Comparison of ENCODE assay signal across 19 cellular contexts in the genomic region with DNA sequence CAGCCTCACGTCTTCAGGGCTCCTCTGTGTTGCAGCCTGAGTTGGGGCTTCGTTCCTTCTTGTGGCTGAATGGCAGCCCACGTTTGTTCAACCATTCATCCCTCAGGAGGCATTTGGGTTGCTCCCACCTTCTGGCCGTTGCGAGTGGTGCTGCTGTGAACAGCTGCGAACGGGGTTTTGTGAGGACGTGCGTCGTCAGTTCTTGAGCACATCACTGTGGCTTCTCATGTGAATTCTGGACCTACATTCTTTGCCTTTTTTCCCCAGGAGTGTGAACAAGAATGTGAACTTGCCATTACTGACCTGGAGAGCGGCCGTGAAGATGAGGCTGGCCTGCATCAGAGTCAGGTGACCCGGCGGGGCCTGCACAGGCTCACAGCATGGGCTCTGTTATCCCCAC. TPM values are rescaled to one million over a fixed set of nuclear protein-coding genes. Genes with fewer than 3 reads are reported as not detected.
DNase-seq lines count a peak whose midpoint lies in the region; ATAC-seq, FAIRE-seq and TF ChIP-seq lines count a peak whose summit lies in the region.
"Had no signal": no experiment of that assay in that cellular context is flagged by ENCODE, and none has a peak within 500 bp of the region (broad histone marks: within the 10 kb centered on the region; RNA-seq: fewer than 3 reads in every experiment).

No MANE protein-coding gene starts in this region.

- H3K27ac ChIP-seq in RWPE1: peak overlapping the region; percentile 65; the same call in 1 of the 2 replicates
- no peak overlapping the region for H3K27ac ChIP-seq in H1 (ENCODE audit: low read depth, low read length)
- H3K27ac ChIP-seq in neuronal stem cell (replicated peaks; ENCODE audit: low read length): no peak overlapping the region
- no peak overlapping the region for H3K27ac ChIP-seq in sigmoid colon

- CTCF ChIA-PET in RWPE1 (lab: Yijun Ruan, JAX): no interaction called here
- CTCF ChIA-PET in H1 (lab: Charles Lee; ENCODE audit: partially characterized antibody): no interaction called here

- H3K4ac ChIP-seq in H1 (replicated peaks; ENCODE audit: insufficient read length, low read depth, low read length): no peak overlapping the region
- H3K4ac ChIP-seq in neuronal stem cell (ENCODE audit: low read length): no peak overlapping the region

- H4K8ac ChIP-seq in H1 (ENCODE audit: extremely low read depth, insufficient read depth, low read length) (no peak overlapping the region), neuronal stem cell (ENCODE audit: low read depth, low read length) (peak overlapping the region; percentile 4)

- H3K36me3 Mint-ChIP-seq in mesothelial cell of epicardium: peaks cover 32% of the 10 kb centered on the region

- TF ChIP-seq POLR2A in H1 (IDR thresholded peaks at IDR 0.05; ENCODE audit: control extremely low read depth in 1 of 2, low read depth in 2 of 2, low read length in 2 of 2) (no peak), sigmoid colon (IDR thresholded peaks at IDR 0.05) (no peak)

- H2BK15ac ChIP-seq in H1 (ENCODE audit: low read length) (no peak overlapping the region), neuronal stem cell (ENCODE audit: low read length) (no peak overlapping the region)

- H3K18ac ChIP-seq in H1 (ENCODE audit: extremely low read depth, low read length) (no peak overlapping the region), neuronal stem cell (ENCODE audit: low read length) (no peak overlapping the region)

- peaks cover 0 to 22% of the 10 kb centered on the region in 2 experiments; a peak in 2 of 4 replicates for H3K79me2 ChIP-seq in H1 (ENCODE audit: control insufficient read depth in 1 of 2, insufficient read depth in 2 of 2, low read length in 2 of 2)

- H2BK5ac ChIP-seq in H1 (ENCODE audit: low read depth, low read length) (peak overlapping the region; percentile 66; the same call in 1 of the 2 replicates), neuronal stem cell (ENCODE audit: low read length) (no peak overlapping the region)

- no peak overlapping the region for H2AK5ac ChIP-seq in H1 (ENCODE audit: low read depth, low read length)
- no peak overlapping the region for H2AK5ac ChIP-seq in neuronal stem cell (ENCODE audit: low read depth, low read length)

- H3K27ac Mint-ChIP-seq in mesothelial cell of epicardium: no peak overlapping the region
- H3K27ac Mint-ChIP-seq in stimulated activated naive CD8-positive, alpha-beta T cell treated with anti-CD3 and anti-CD28 coated beads, Interleukin-15, amount 100 ng/mL, for 72 hours: no peak overlapping the region
- H3K27ac Mint-ChIP-seq: B cell; CD4-positive, alpha-beta T cell had no signal

- POLR2A ChIA-PET in RWPE1 (lab: Yijun Ruan, JAX; ENCODE audit: low non-redundant PET): no interaction called here
- POLR2A ChIA-PET in H1 (lab: Charles Lee; ENCODE audit: partially characterized antibody): no interaction called here

- no peak overlapping the region for H3K23ac ChIP-seq in H1 (ENCODE audit: insufficient read length)
- no peak overlapping the region for H3K23ac ChIP-seq in neuronal stem cell (ENCODE audit: low read depth, low read length, poor library complexity)

- H2BK120ac ChIP-seq in H1 (replicated peaks; ENCODE audit: low read depth, low read length) (no peak overlapping the region), neuronal stem cell (ENCODE audit: low read depth, low read length) (no peak overlapping the region)

- peaks cover 7 to 9% of the 10 kb centered on the region in 2 experiments for H4K20me1 ChIP-seq in H1 (replicated peaks in 1 of 2; ENCODE audit: control insufficient read depth in 1 of 2, insufficient read depth in 2 of 2, low read length in 2 of 2)

- H3K36me3 ChIP-seq in H7 (replicated peaks; ENCODE audit: control insufficient read depth, insufficient read depth, low read length): peaks cover 11% of the 10 kb centered on the region
- peaks cover 17 to 38% (median 26%) of the 10 kb centered on the region in 4 experiments; a peak in 7 of 8 replicates for H3K36me3 ChIP-seq in H1 (ENCODE audit: control insufficient read depth in 2 of 4, insufficient read depth in 4 of 4, low read length in 3 of 4)
- peaks cover 44 to 76% of the 10 kb centered on the region in 2 donors for H3K36me3 ChIP-seq in neuronal stem cell (replicated peaks in 1 of 2; ENCODE audit: control insufficient read depth in 2 of 2, insufficient read depth in 2 of 2, low read length in 2 of 2)
- H3K36me3 ChIP-seq in sigmoid colon: peaks cover 38 to 57% (median 45%) of the 10 kb centered on the region in 4 donors

- H3K4me3 ChIP-seq in H7 (ENCODE audit: insufficient read depth, low read depth, low read length) (no peak overlapping the region), H1 (ENCODE audit: extremely low read depth in 1 of 4, insufficient read depth in 2 of 4, low read depth in 3 of 4, low read length in 4 of 4) (no peak overlapping the region), neuronal stem cell (ENCODE audit: low read length in 2 of 2) (peak overlapping the region in 1 of 2 donors; percentile 52), sigmoid colon (no peak overlapping the region)
- H3K4me3 ChIP-seq: GM12878, HAP-1 had no signal

- no peak overlapping the region for H4K91ac ChIP-seq in H1 (replicated peaks; ENCODE audit: insufficient read length, low read length)
- no peak overlapping the region for H4K91ac ChIP-seq in neuronal stem cell (ENCODE audit: low read depth, low read length, poor library complexity)

- H3K4me3 Mint-ChIP-seq in mesothelial cell of epicardium: no peak overlapping the region
- no peak overlapping the region for H3K4me3 Mint-ChIP-seq in stimulated activated naive CD8-positive, alpha-beta T cell treated with anti-CD3 and anti-CD28 coated beads, Interleukin-15, amount 100 ng/mL, for 72 hours
- H3K4me3 Mint-ChIP-seq: B cell; CD4-positive, alpha-beta T cell had no signal

- FAIRE-seq in H1 (lab: Jason Lieb, UNC): no peak
- FAIRE-seq: A204.1, GM12878, GM18507, HepG2, HTR-8/SVneo had no signal

- no peak overlapping the region for H2BK12ac ChIP-seq in H1 (ENCODE audit: low read depth, low read length)
- no peak overlapping the region for H2BK12ac ChIP-seq in neuronal stem cell (ENCODE audit: low read length)

- WGBS in H1 (ENCODE audit: extremely low coverage in 1 of 2, insufficient coverage in 1 of 2, insufficient read length in 1 of 2, insufficient replicate concordance in 2 of 2, low coverage in 1 of 2, low lambda C conversion rate in 2 of 2, missing lambda C conversion rate in 1 of 2), 2 experiments: 89% methylated on average over 14 of the region's 14 CpGs; no CpG with 5 or more reads in 1 of the 2 experiments
- WGBS in neuronal stem cell (ENCODE audit: extremely low coverage in 2 of 2, insufficient read length in 2 of 2, insufficient replicate concordance in 1 of 2), 2 donors: no CpG with 5 or more reads among the region's 14 CpGs
- WGBS in sigmoid colon, 2 donors: 94 to 95% methylated on average over 14 of the region's 14 CpGs

- no peaks in the 10 kb centered on the region for H3K27me3 Mint-ChIP-seq in mesothelial cell of epicardium (ENCODE audit: low read depth)
- H3K27me3 Mint-ChIP-seq in stimulated activated naive CD8-positive, alpha-beta T cell treated with anti-CD3 and anti-CD28 coated beads, Interleukin-15, amount 100 ng/mL, for 72 hours: no peaks in the 10 kb centered on the region
- H3K27me3 Mint-ChIP-seq: B cell; CD4-positive, alpha-beta T cell had no signal

- no peak for ATAC-seq in stimulated activated naive CD8-positive, alpha-beta T cell treated with anti-CD3 and anti-CD28 coated beads, Interleukin-15, amount 100 ng/mL, for 72 hours
- ATAC-seq: GM12878, HepG2 had no signal

- H3K23me2 ChIP-seq in H1 (ENCODE audit: low read depth, low read length): no peaks in the 10 kb centered on the region

- no peaks in the 10 kb centered on the region for H3K4me1 Mint-ChIP-seq in mesothelial cell of epicardium
- H3K4me1 Mint-ChIP-seq in stimulated activated naive CD8-positive, alpha-beta T cell treated with anti-CD3 and anti-CD28 coated beads, Interleukin-15, amount 100 ng/mL, for 72 hours: peaks cover 15% of the 10 kb centered on the region
- H3K4me1 Mint-ChIP-seq: B cell had no signal

- H3K4me1 ChIP-seq in H1 (replicated peaks in 1 of 4; ENCODE audit: control insufficient read depth in 3 of 4, insufficient read depth in 4 of 4, low read length in 3 of 4): no peaks in the 10 kb centered on the region
- no peaks in the 10 kb centered on the region for H3K4me1 ChIP-seq in neuronal stem cell (ENCODE audit: control insufficient read depth in 2 of 2, insufficient read depth in 1 of 2, low read depth in 1 of 2, low read length in 2 of 2)
- H3K4me1 ChIP-seq in sigmoid colon: no peaks in the 10 kb centered on the region
- H3K4me1 ChIP-seq: HAP-1 had no signal

- H3K56ac ChIP-seq in H1 (replicated peaks; ENCODE audit: insufficient read length, low read depth, low read length): no peak overlapping the region

- H2BK20ac ChIP-seq in H1 (ENCODE audit: low read length): no peak overlapping the region

- no peaks in the 10 kb centered on the region for H3K9me3 ChIP-seq in H1 (ENCODE audit: insufficient read depth in 2 of 2, low read depth in 1 of 2, low read length in 1 of 2)
- peaks cover 0 to 5% of the 10 kb centered on the region in 2 donors for H3K9me3 ChIP-seq in neuronal stem cell (replicated peaks in 1 of 2; ENCODE audit: control insufficient read depth in 2 of 2, insufficient read depth in 1 of 2, low read depth in 1 of 2, low read length in 2 of 2)
- no peaks in the 10 kb centered on the region for H3K9me3 ChIP-seq in sigmoid colon
- H3K9me3 ChIP-seq: HAP-1 had no signal

- H2AFZ ChIP-seq in H1 (ENCODE audit: low read length) (no peak overlapping the region), neuronal stem cell (ENCODE audit: low read length) (no peak overlapping the region)

- H3K79me1 ChIP-seq in H1 (ENCODE audit: low read depth, low read length) (peaks cover 6% of the 10 kb centered on the region), neuronal stem cell (ENCODE audit: low read depth, low read length) (peaks cover 15% of the 10 kb centered on the region)

- H3K14ac ChIP-seq in H1 (ENCODE audit: insufficient read length) (no peak overlapping the region), neuronal stem cell (ENCODE audit: low read length) (no peak overlapping the region)

- TF ChIP-seq EP300 in H1 (IDR thresholded peaks at IDR 0.05; ENCODE audit: borderline replicate concordance in 1 of 2, low read depth in 2 of 2, low read length in 2 of 2) (no peak), sigmoid colon (IDR thresholded peaks at IDR 0.05) (no peak)

- DNase-seq in H7 (peak; percentile 36), RWPE1 (ENCODE audit: low spot score) (no peak), H1 (ENCODE audit: low read depth in 1 of 2, low spot score in 2 of 2) (no peak), neuronal stem cell (ENCODE audit: low spot score) (no peak), mesothelial cell of epicardium (ENCODE audit: low spot score in 2 of 2, unreplicated experiment in 2 of 2) (no peak), sigmoid colon (no peak)
- no peak for DNase-seq in stimulated activated naive CD8-positive, alpha-beta T cell treated with anti-CD3 and anti-CD28 coated beads, Interleukin-15, amount 100 ng/mL, for 72 hours
- DNase-seq: C1 segment of cervical spinal cord; Calu3; CD4-positive, alpha-beta T cell; DMS 273 treated with DMSO at 0.1 percent for 48 hours; DMS79 had no signal

- intact Hi-C loops in sigmoid colon (cut with DNase I): no loop called here

- no peak for TF ChIP-seq RAD21 in H1 (IDR thresholded peaks at IDR 0.05 in 1 of 2, conservative IDR thresholded peaks at IDR 0.05 in 1 of 2; ENCODE audit: low read depth in 2 of 2, low read length in 2 of 2)

- no peak overlapping the region for H3K4me2 ChIP-seq in H1 (ENCODE audit: insufficient read depth in 1 of 2, low read depth in 2 of 2, low read length in 2 of 2)
- no peak overlapping the region for H3K4me2 ChIP-seq in neuronal stem cell (ENCODE audit: insufficient read depth, low read length, poor library complexity, severe bottlenecking)

- no peak overlapping the region for H4K5ac ChIP-seq in H1 (ENCODE audit: insufficient read length, low read depth, low read length)

- TF ChIP-seq CTCF in RWPE1 (conservative IDR thresholded peaks at IDR 0.05; ENCODE audit: low read depth): no peak
- TF ChIP-seq CTCF in H1 (IDR thresholded peaks at IDR 0.05; ENCODE audit: control extremely low read depth in 1 of 3, insufficient read depth in 1 of 3, low read depth in 1 of 3, low read length in 3 of 3): no peak
- TF ChIP-seq CTCF in mesothelial cell of epicardium (IDR thresholded peaks at IDR 0.05; ENCODE audit: unreplicated experiment): no peak
- no peak for TF ChIP-seq CTCF in sigmoid colon (IDR thresholded peaks at IDR 0.05)

- H3K9me3 Mint-ChIP-seq in mesothelial cell of epicardium: no peaks in the 10 kb centered on the region
- H3K9me3 Mint-ChIP-seq in stimulated activated naive CD8-positive, alpha-beta T cell treated with anti-CD3 and anti-CD28 coated beads, Interleukin-15, amount 100 ng/mL, for 72 hours: no peaks in the 10 kb centered on the region
- H3K9me3 Mint-ChIP-seq: CD4-positive, alpha-beta T cell had no signal

- H3K9ac ChIP-seq in H1 (replicated peaks in 1 of 4; ENCODE audit: extremely low read depth in 1 of 4, low read depth in 3 of 4, low read length in 3 of 4) (no peak overlapping the region), neuronal stem cell (ENCODE audit: low read depth, low read length, poor library complexity) (no peak overlapping the region)

- H3K27me3 ChIP-seq in H7 (ENCODE audit: control insufficient read depth, insufficient read depth, low read length) (no peaks in the 10 kb centered on the region), H1 (replicated peaks in 1 of 4; ENCODE audit: control insufficient read depth in 3 of 4, extremely low read depth in 1 of 4, insufficient read depth in 3 of 4, low read length in 3 of 4) (no peaks in the 10 kb centered on the region), neuronal stem cell (ENCODE audit: control insufficient read depth in 3 of 3, insufficient read depth in 3 of 3, low read depth in 1 of 3, low read length in 3 of 3) (no peaks in the 10 kb centered on the region), sigmoid colon (no peaks in the 10 kb centered on the region)

RNA-seq across cellular contexts. Expression of gene PCNT, which starts 21.9 kb away (rescaled TPM):
- 20.7 and 37.7 TPM in 2 replicates for total RNA-seq in H7 (2014; rRNA removed; shearing (Covaris generic))
- 39.5 and 45.1 TPM in 2 replicates for total RNA-seq in H1 (2021; fragmentation: NEBNext Ultra II Directional; extraction: Animal tissue kit (Norgen Biotek cat#: 25700))
- polyA plus RNA-seq in H1 (2011; rRNA removed) (9.9 and 12.0 TPM in 2 replicates), sigmoid colon (10 to 100 TPM in 1 of 3 donors, 1 to 10 TPM in 2; 6.0 to 20.7 (median 6.2) TPM)
- 14.8 TPM for polyA plus RNA-seq in H1 (2011; cell fraction: cytosol; rRNA removed)
- polyA plus RNA-seq in H1 (2011; cell fraction: nucleus; rRNA removed): 59.4 TPM
- 22.2 to 29.2 TPM (median 25.6 TPM) in 4 replicates for polyA plus RNA-seq in H1 (2012, experiment 1 of 2)
- polyA plus RNA-seq in H1 (2012, experiment 2 of 2): 4.6 TPM
- 16.7 TPM for polyA plus RNA-seq in H1 (2013, experiment 1 of 2)
- polyA plus RNA-seq in H1 (2013, experiment 2 of 2): 13.8 TPM
- polyA minus RNA-seq in H1 (2011; rRNA and poly(A)+ RNA removed): 79.7 and 87.0 TPM in 2 replicates
- 19.8 TPM for polyA minus RNA-seq in H1 (2011; cell fraction: cytosol; rRNA and poly(A)+ RNA removed)
- polyA minus RNA-seq in H1 (2011; cell fraction: nucleus; rRNA and poly(A)+ RNA removed): 25.9 TPM
- polyA plus RNA-seq in neuronal stem cell (2013, experiment 1 of 2): 11.1 TPM
- polyA plus RNA-seq in neuronal stem cell (2013, experiment 2 of 2): 10.6 TPM
- total RNA-seq in mesothelial cell of epicardium (32.6 to 42.4 TPM (median 41.8 TPM) in 3 replicates), sigmoid colon (10 to 100 TPM; 17.4 to 49.6 (median 26.0) TPM)

RNA-seq across cellular contexts. Expression of gene C21orf58, which starts 22.2 kb away (rescaled TPM):
- 16.8 and 26.4 TPM in 2 replicates for total RNA-seq in H7 (2014; rRNA removed; shearing (Covaris generic))
- total RNA-seq in H1 (2021; fragmentation: NEBNext Ultra II Directional; extraction: Animal tissue kit (Norgen Biotek cat#: 25700)): 22.4 and 26.1 TPM in 2 replicates
- polyA plus RNA-seq in H1 (2011; rRNA removed) (13.8 and 27.8 TPM in 2 replicates), sigmoid colon (1 to 10 TPM in 2 of 3 donors, under 1 TPM in 1; 0.92 to 7.4 (median 1.8) TPM)
- polyA plus RNA-seq in H1 (2011; cell fraction: cytosol; rRNA removed): 26.1 TPM
- polyA plus RNA-seq in H1 (2011; cell fraction: nucleus; rRNA removed): 101 TPM
- polyA plus RNA-seq in H1 (2012, experiment 1 of 2): 14.7 to 21.7 TPM (median 19.3 TPM) in 4 replicates
- polyA plus RNA-seq in H1 (2012, experiment 2 of 2): 9.2 TPM
- polyA plus RNA-seq in H1 (2013, experiment 1 of 2): 20.8 TPM
- polyA plus RNA-seq in H1 (2013, experiment 2 of 2): 17.7 TPM
- 12.4 and 19.3 TPM in 2 replicates for polyA minus RNA-seq in H1 (2011; rRNA and poly(A)+ RNA removed)
- polyA minus RNA-seq in H1 (2011; cell fraction: cytosol; rRNA and poly(A)+ RNA removed): 13.4 TPM
- 45.4 TPM for polyA minus RNA-seq in H1 (2011; cell fraction: nucleus; rRNA and poly(A)+ RNA removed)
- polyA plus RNA-seq in neuronal stem cell (2013, experiment 1 of 2): 29.5 TPM
- 29.2 TPM for polyA plus RNA-seq in neuronal stem cell (2013, experiment 2 of 2)
- total RNA-seq in mesothelial cell of epicardium (20.0 to 20.7 TPM (median 20.7 TPM) in 3 replicates), sigmoid colon (1 to 10 TPM; 1.4 to 4.7 (median 1.9) TPM)

RNA-seq across cellular contexts. Expression of gene YBEY, which starts 59.7 kb away (rescaled TPM):
- total RNA-seq in H7 (2014; rRNA removed; shearing (Covaris generic)): 28.0 and 35.0 TPM in 2 replicates
- total RNA-seq in H1 (2021; fragmentation: NEBNext Ultra II Directional; extraction: Animal tissue kit (Norgen Biotek cat#: 25700)): 26.6 and 26.9 TPM in 2 replicates
- polyA plus RNA-seq in H1 (2011; rRNA removed) (23.7 and 31.9 TPM in 2 replicates), sigmoid colon (10 to 100 TPM; 16.2 to 36.6 (median 30.3) TPM)
- polyA plus RNA-seq in H1 (2011; cell fraction: cytosol; rRNA removed): 32.7 TPM
- polyA plus RNA-seq in H1 (2011; cell fraction: nucleus; rRNA removed): 12.1 TPM
- polyA plus RNA-seq in H1 (2012, experiment 1 of 2): 28.6 to 46.1 TPM (median 29.9 TPM) in 4 replicates
- polyA plus RNA-seq in H1 (2012, experiment 2 of 2): 36.9 TPM
- 23.5 TPM for polyA plus RNA-seq in H1 (2013, experiment 1 of 2)
- 21.8 TPM for polyA plus RNA-seq in H1 (2013, experiment 2 of 2)
- polyA minus RNA-seq in H1 (2011; rRNA and poly(A)+ RNA removed): 19.1 and 20.3 TPM in 2 replicates
- polyA minus RNA-seq in H1 (2011; cell fraction: cytosol; rRNA and poly(A)+ RNA removed): 16.4 TPM
- 12.5 TPM for polyA minus RNA-seq in H1 (2011; cell fraction: nucleus; rRNA and poly(A)+ RNA removed)
- polyA plus RNA-seq in neuronal stem cell (2013, experiment 1 of 2): 36.3 TPM
- polyA plus RNA-seq in neuronal stem cell (2013, experiment 2 of 2): 33.5 TPM
- total RNA-seq in mesothelial cell of epicardium (17.2 to 18.4 TPM (median 17.7 TPM) in 3 replicates), sigmoid colon (10 to 100 TPM in 3 of 4 donors, 1 to 10 TPM in 1; 9.0 to 15.1 (median 13.2) TPM)
